Comparison of ENCODE assay signal across 9 cellular contexts in genomic region chr16:58464047-58464915, GRCh38.
DNase-seq lines count a peak whose midpoint lies in the region; ATAC-seq lines count a peak whose summit lies in the region.
"Had no signal": no experiment of that assay in that cellular context is flagged by ENCODE, and none has a peak within 500 bp of the region (broad histone marks: within the 10 kb centered on the region; RNA-seq: fewer than 3 reads in every experiment).

No MANE protein-coding gene starts in this region.

- H3K36me3 ChIP-seq in iPS DF 6.9 (ENCODE audit: control insufficient read depth, insufficient read depth, low read length): no peaks in the 10 kb centered on the region
- H3K36me3 ChIP-seq: neutrophil had no signal

- peak; percentile 19 for DNase-seq in activated CD4-positive, alpha-beta T cell treated with anti-CD3 and anti-CD28 coated beads for 48 hours
- no peak for DNase-seq in activated CD4-positive, alpha-beta T cell treated with anti-CD3 and anti-CD28 coated beads for 4 hours
- no peak for DNase-seq in iPS DF 6.9 (ENCODE audit: low read depth, low spot score)
- DNase-seq in epidermal melanocyte (ENCODE audit: insufficient read length, low spot score): no peak
- DNase-seq in NCI-H1105 (lab: John Stamatoyannopoulos, UW): no peak

- peaks cover 8% of the 10 kb centered on the region for H3K4me1 Mint-ChIP-seq in activated naive CD8-positive, alpha-beta T cell (ENCODE audit: low read depth)
- H3K4me1 Mint-ChIP-seq in stimulated activated memory B cell treated with anti-CD40 and anti-IgM and Interleukin-4, amounts not matched to agents 10 μg/mL and 1 μg/mL and 100 μg/mL, for 72 hours: peaks cover 14% of the 10 kb centered on the region

- peaks cover 25% of the 10 kb centered on the region for H3K27me3 ChIP-seq in iPS DF 6.9 (ENCODE audit: control insufficient read depth, insufficient read depth, low read length)

- peak overlapping the region; percentile 59 for H3K4me3 Mint-ChIP-seq in activated naive CD8-positive, alpha-beta T cell
- H3K4me3 Mint-ChIP-seq in stimulated activated memory B cell treated with anti-CD40 and anti-IgM and Interleukin-4, amounts not matched to agents 10 μg/mL and 1 μg/mL and 100 μg/mL, for 72 hours: peak overlapping the region; percentile 40

- H3K36me3 Mint-ChIP-seq in activated naive CD8-positive, alpha-beta T cell: no peaks in the 10 kb centered on the region
- no peaks in the 10 kb centered on the region for H3K36me3 Mint-ChIP-seq in stimulated activated memory B cell treated with anti-CD40 and anti-IgM and Interleukin-4, amounts not matched to agents 10 μg/mL and 1 μg/mL and 100 μg/mL, for 72 hours

- no peak for ATAC-seq in stimulated activated memory B cell treated with anti-CD40 and anti-IgM and Interleukin-4, amounts not matched to agents 10 μg/mL and 1 μg/mL and 100 μg/mL, for 72 hours
- ATAC-seq in HG02678 (IDR thresholded peaks at IDR 0.05; ENCODE audit: unreplicated experiment): no peak

- no CpG with 5 or more reads among the region's 86 CpGs for WGBS in iPS DF 6.9 (ENCODE audit: insufficient coverage, insufficient read length)

- H3K27me3 Mint-ChIP-seq in activated naive CD8-positive, alpha-beta T cell: peaks cover 32% of the 10 kb centered on the region
- peaks cover 61% of the 10 kb centered on the region for H3K27me3 Mint-ChIP-seq in stimulated activated memory B cell treated with anti-CD40 and anti-IgM and Interleukin-4, amounts not matched to agents 10 μg/mL and 1 μg/mL and 100 μg/mL, for 72 hours

- H3K27ac ChIP-seq in iPS DF 6.9 (ENCODE audit: low read length): no peak overlapping the region
- H3K27ac ChIP-seq: neutrophil had no signal

- no peaks in the 10 kb centered on the region for H3K9me3 Mint-ChIP-seq in activated naive CD8-positive, alpha-beta T cell (ENCODE audit: low read depth)
- no peaks in the 10 kb centered on the region for H3K9me3 Mint-ChIP-seq in stimulated activated memory B cell treated with anti-CD40 and anti-IgM and Interleukin-4, amounts not matched to agents 10 μg/mL and 1 μg/mL and 100 μg/mL, for 72 hours

- H3K9me3 ChIP-seq in iPS DF 6.9 (ENCODE audit: control insufficient read depth, insufficient read depth, low read length): no peaks in the 10 kb centered on the region
- H3K9me3 ChIP-seq: neutrophil had no signal

- peak overlapping the region; percentile 58; the same call in 1 of the 2 replicates for H3K4me3 ChIP-seq in iPS DF 6.9 (ENCODE audit: low read length)

- H3K27ac Mint-ChIP-seq in activated naive CD8-positive, alpha-beta T cell: no peak overlapping the region
- H3K27ac Mint-ChIP-seq in stimulated activated memory B cell treated with anti-CD40 and anti-IgM and Interleukin-4, amounts not matched to agents 10 μg/mL and 1 μg/mL and 100 μg/mL, for 72 hours: no peak overlapping the region

- H3K4me1 ChIP-seq in iPS DF 6.9 (ENCODE audit: control insufficient read depth, insufficient read depth, low read length): no peaks in the 10 kb centered on the region; the same call in 1 of the 2 replicates
